8 cellular contexts compared by ENCODE assay signal in the genomic region with DNA sequence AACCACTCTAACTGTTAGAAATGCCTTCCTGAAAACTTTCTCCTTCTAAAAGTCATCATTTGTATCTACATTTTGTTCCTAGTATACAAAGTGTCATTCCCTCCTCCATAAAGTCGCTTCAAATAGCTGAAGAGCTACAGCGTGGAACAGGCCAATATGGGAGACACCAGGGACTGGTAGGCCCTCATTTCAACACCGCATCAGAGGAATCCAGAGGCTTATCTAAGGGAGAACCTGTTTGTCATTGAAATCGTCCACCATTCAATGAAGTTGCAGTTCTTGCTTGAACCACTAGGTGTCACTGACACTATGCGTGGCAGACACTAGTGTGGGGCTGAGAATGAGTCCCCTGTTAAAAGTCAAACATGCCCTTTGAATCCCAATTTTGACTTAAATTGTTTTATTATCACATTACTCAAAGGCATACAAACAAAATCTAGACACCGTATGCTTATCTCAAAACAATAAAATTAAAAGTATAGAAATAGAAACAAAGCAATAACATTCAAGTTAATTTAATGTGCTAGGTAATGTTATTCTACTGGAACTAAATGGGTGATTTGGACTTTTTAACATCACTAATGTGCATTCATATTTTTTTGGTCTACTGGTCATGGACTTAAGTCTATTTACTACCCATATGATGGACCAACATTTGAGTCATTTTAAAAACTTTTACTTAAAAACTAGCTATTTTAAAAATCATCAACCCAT.
DNase-seq lines count a peak whose midpoint lies in the region; ATAC-seq and TF ChIP-seq lines count a peak whose summit lies in the region.

No MANE protein-coding gene starts in this region.

- DNase-seq in COLO829 (ENCODE audit: low spot score): peak; percentile 32
- peak; percentile 32 for DNase-seq in NCI-H510A (lab: John Stamatoyannopoulos, UW)
- DNase-seq in activated T-helper 1 cell treated with anti-CD3 and anti-CD28 coated beads, Interleukin-12 subunit alpha, Interleukin-12 subunit beta, Interleukin-2, Interleukin-4 antibody, amounts not matched to agents 30 ng/mL and 10 ng/mL and 1 ng/mL, durations not matched to agents 14 hours and 24 hours and 36 hours (ENCODE audit: low spot score): peak; percentile 29
- peak; percentile 24 for DNase-seq in globus pallidus (ENCODE audit: low spot score)
- peak; percentile 73 for DNase-seq in osteoblast (ENCODE audit: insufficient read length, low spot score, missing footprints)

- H3K27me3 ChIP-seq in osteoblast (ENCODE audit: insufficient read depth, low read length): no peaks in the 10 kb centered on the region

- ATAC-seq in GM21423 (IDR thresholded peaks at IDR 0.05; ENCODE audit: unreplicated experiment) (peak; percentile 56), GM21786 (IDR thresholded peaks at IDR 0.05; ENCODE audit: unreplicated experiment) (no peak), GM19467 (IDR thresholded peaks at IDR 0.05; ENCODE audit: unreplicated experiment) (no peak)

- no peak overlapping the region for H3K4me3 Mint-ChIP-seq in activated T-helper 1 cell treated with anti-CD3 and anti-CD28 coated beads, Interleukin-12 subunit alpha, Interleukin-12 subunit beta, Interleukin-2, Interleukin-4 antibody, amounts not matched to agents 30 ng/mL and 10 ng/mL and 1 ng/mL, durations not matched to agents 14 hours and 24 hours and 36 hours

- H3K79me2 ChIP-seq in osteoblast (ENCODE audit: insufficient read depth, low read length): no peaks in the 10 kb centered on the region

- peak overlapping the region; percentile 69 for H2AFZ ChIP-seq in osteoblast (ENCODE audit: low read length)

- no peak overlapping the region for H3K4me3 ChIP-seq in osteoblast (ENCODE audit: insufficient read depth, low read length)

- H3K4me2 ChIP-seq in osteoblast (ENCODE audit: insufficient read depth, low read length): peak overlapping the region; percentile 59

- no peaks in the 10 kb centered on the region for H3K9me3 ChIP-seq in osteoblast (ENCODE audit: low read depth, low read length)

- H3K27me3 Mint-ChIP-seq in activated T-helper 1 cell treated with anti-CD3 and anti-CD28 coated beads, Interleukin-12 subunit alpha, Interleukin-12 subunit beta, Interleukin-2, Interleukin-4 antibody, amounts not matched to agents 30 ng/mL and 10 ng/mL and 1 ng/mL, durations not matched to agents 14 hours and 24 hours and 36 hours (ENCODE audit: insufficient read depth): peaks cover 20% of the 10 kb centered on the region

- peaks cover 20% of the 10 kb centered on the region for H3K4me1 ChIP-seq in osteoblast (ENCODE audit: insufficient read depth, low read length)

- H3K4me1 Mint-ChIP-seq in activated T-helper 1 cell treated with anti-CD3 and anti-CD28 coated beads, Interleukin-12 subunit alpha, Interleukin-12 subunit beta, Interleukin-2, Interleukin-4 antibody, amounts not matched to agents 30 ng/mL and 10 ng/mL and 1 ng/mL, durations not matched to agents 14 hours and 24 hours and 36 hours (ENCODE audit: low read depth): no peaks in the 10 kb centered on the region

- no peaks in the 10 kb centered on the region for H4K20me1 ChIP-seq in osteoblast (ENCODE audit: insufficient read depth, low read length)

- intact Hi-C loops in activated T-helper 1 cell treated with anti-CD3 and anti-CD28 coated beads, Interleukin-12 subunit alpha, Interleukin-12 subunit beta, Interleukin-2, Interleukin-4 antibody, amounts not matched to agents 30 ng/mL and 10 ng/mL and 1 ng/mL, durations not matched to agents 14 hours and 24 hours and 36 hours (cut with micrococcal nuclease): loop anchor here (1.0 to 10.0 kb wide), 2 partner anchors 120 to 175 kb away; no protein-coding TSS in a partner anchor

- TF ChIP-seq CTCF in osteoblast (IDR thresholded peaks at IDR 0.05; ENCODE audit: extremely low read depth, low read depth, low read length): peak; percentile 89

- no peaks in the 10 kb centered on the region for H3K9me3 Mint-ChIP-seq in activated T-helper 1 cell treated with anti-CD3 and anti-CD28 coated beads, Interleukin-12 subunit alpha, Interleukin-12 subunit beta, Interleukin-2, Interleukin-4 antibody, amounts not matched to agents 30 ng/mL and 10 ng/mL and 1 ng/mL, durations not matched to agents 14 hours and 24 hours and 36 hours

- H3K36me3 ChIP-seq in osteoblast (ENCODE audit: insufficient read depth, low read length): no peaks in the 10 kb centered on the region

- H3K27ac ChIP-seq in osteoblast (ENCODE audit: low read depth, low read length): no peak overlapping the region

- no peak overlapping the region for H3K27ac Mint-ChIP-seq in activated T-helper 1 cell treated with anti-CD3 and anti-CD28 coated beads, Interleukin-12 subunit alpha, Interleukin-12 subunit beta, Interleukin-2, Interleukin-4 antibody, amounts not matched to agents 30 ng/mL and 10 ng/mL and 1 ng/mL, durations not matched to agents 14 hours and 24 hours and 36 hours

- H3K36me3 Mint-ChIP-seq in activated T-helper 1 cell treated with anti-CD3 and anti-CD28 coated beads, Interleukin-12 subunit alpha, Interleukin-12 subunit beta, Interleukin-2, Interleukin-4 antibody, amounts not matched to agents 30 ng/mL and 10 ng/mL and 1 ng/mL, durations not matched to agents 14 hours and 24 hours and 36 hours (ENCODE audit: low read depth): no peaks in the 10 kb centered on the region
